8 cellular contexts compared by ENCODE assay signal in genomic region chr3:100073555-100074307, GRCh38. TPM values are rescaled to one million over a fixed set of nuclear protein-coding genes. Genes with fewer than 3 reads are reported as not detected.
DNase-seq lines count a peak whose midpoint lies in the region; ATAC-seq and TF ChIP-seq lines count a peak whose summit lies in the region.

No MANE protein-coding gene starts in this region.

- no peaks in the 10 kb centered on the region for H3K9me3 ChIP-seq in HUES64 (ENCODE audit: insufficient read depth, low read depth, low read length)
- no peaks in the 10 kb centered on the region for H3K9me3 ChIP-seq in stomach smooth muscle (ENCODE audit: control insufficient read depth in 2 of 2, low read length in 2 of 2)

- H3K36me3 ChIP-seq in GM06990 (ENCODE audit: control insufficient read depth, insufficient read depth, low read length), result no peaks in the 10 kb centered on the region
- no peaks in the 10 kb centered on the region for H3K36me3 ChIP-seq in HUES64 (ENCODE audit: insufficient read depth, low read length)
- H3K36me3 ChIP-seq in stomach smooth muscle (ENCODE audit: control insufficient read depth in 2 of 2, insufficient read depth in 2 of 2, low read length in 2 of 2), result no peaks in the 10 kb centered on the region

- peak overlapping the region; percentile 53 for H3K27ac ChIP-seq in HUES64 (ENCODE audit: low read depth, low read length)
- H3K27ac ChIP-seq in stomach smooth muscle (ENCODE audit: low read length), result peak overlapping the region; percentile 56

- H3K9ac ChIP-seq in HUES64 (ENCODE audit: low read depth, low read length) (peak overlapping the region; percentile 41; the same call in 1 of the 2 replicates), stomach smooth muscle (ENCODE audit: low read length in 2 of 2) (peak overlapping the region; percentile 4 to 21)

- ATAC-seq in HG02588 (IDR thresholded peaks at IDR 0.05; ENCODE audit: unreplicated experiment) (no peak), GM18870 (IDR thresholded peaks at IDR 0.05; ENCODE audit: unreplicated experiment) (no peak)

- 24% methylated on average over 8 of the region's 10 CpGs for WGBS in HUES64

- H3K4me3 ChIP-seq in GM06990 (replicated peaks; ENCODE audit: low read depth, low read length) (no peak overlapping the region; the same call in 1 of the 2 replicates), HUES64 (ENCODE audit: low read length) (peak overlapping the region; percentile 29), stomach smooth muscle (ENCODE audit: low read length in 2 of 2) (peak overlapping the region; percentile 12 to 16)

- TF ChIP-seq CTCF in GM06990 (IDR thresholded peaks at IDR 0.05; ENCODE audit: insufficient read depth, low read length, poor library complexity, severe bottlenecking), result no peak

- peak; percentile 36 for DNase-seq in GM06990 (ENCODE audit: extremely low read depth, insufficient read length)
- DNase-seq in amniotic epithelial cell (ENCODE audit: low read depth), result peak; percentile 97
- DNase-seq in iPS-NIHi7 (ENCODE audit: extremely low spot score), result peak; percentile 64
- DNase-seq in NCI-H526 treated with DMSO at 0.1 percent for 48 hours (lab: John Stamatoyannopoulos, UW), result no peak

- H3K27me3 ChIP-seq in GM06990 (replicated peaks; ENCODE audit: control insufficient read depth, insufficient read depth, low read length) (no peaks in the 10 kb centered on the region), HUES64 (ENCODE audit: insufficient read depth, low read length) (no peaks in the 10 kb centered on the region), stomach smooth muscle (ENCODE audit: control insufficient read depth in 1 of 2, insufficient read depth in 2 of 2, low read length in 2 of 2) (no peaks in the 10 kb centered on the region)

- H3K4me1 ChIP-seq in HUES64 (ENCODE audit: insufficient read depth, low read length) (peaks cover 34% of the 10 kb centered on the region), stomach smooth muscle (ENCODE audit: control insufficient read depth, insufficient read depth, low read length) (peaks cover 3% of the 10 kb centered on the region)

RNA-seq across cellular contexts. Expression of gene FILIP1L, which starts 40.6 kb away (rescaled TPM):
- polyA plus RNA-seq in HUES64 (2013, experiment 1 of 2), result 2.3 TPM
- polyA plus RNA-seq in HUES64 (2013, experiment 2 of 2), result 3.0 TPM
